ENCODE assay signal across 20 cellular contexts in genomic region chr6:91667596-91667995, GRCh38.
"Had no signal": no experiment of that assay in that cellular context is flagged by ENCODE, and none has a peak within 500 bp of the region (broad histone marks: within the 10 kb centered on the region; RNA-seq: fewer than 3 reads in every experiment).

No MANE protein-coding gene starts in this region.

- DNase-seq: IMR-90, Karpas-422, KG1, MG63, NCI-H1092, NCI-H1105 treated with DMSO at 0.1 percent for 48 hours, NCI-H1417 treated with DMSO at 0.1 percent for 48 hours, NCI-H1694, NCI-H187 treated with DMSO at 0.1 percent for 48 hours, NCI-H2029 treated with DMSO at 0.1 percent for 48 hours, NCI-H2171 treated with DMSO at 0.1 percent for 48 hours, NCI-H345, NCI-H446 treated with DMSO at 0.1 percent for 48 hours, NCI-H510A treated with DMSO at 0.1 percent for 48 hours, NCI-H526, NCI-H82, Right ventricle myocardium superior, RPMI8226, SIG-M5 had no signal

- ATAC-seq: HepG2 had no signal
